ENCODE assay signal across 29 cellular contexts in the genomic region with DNA sequence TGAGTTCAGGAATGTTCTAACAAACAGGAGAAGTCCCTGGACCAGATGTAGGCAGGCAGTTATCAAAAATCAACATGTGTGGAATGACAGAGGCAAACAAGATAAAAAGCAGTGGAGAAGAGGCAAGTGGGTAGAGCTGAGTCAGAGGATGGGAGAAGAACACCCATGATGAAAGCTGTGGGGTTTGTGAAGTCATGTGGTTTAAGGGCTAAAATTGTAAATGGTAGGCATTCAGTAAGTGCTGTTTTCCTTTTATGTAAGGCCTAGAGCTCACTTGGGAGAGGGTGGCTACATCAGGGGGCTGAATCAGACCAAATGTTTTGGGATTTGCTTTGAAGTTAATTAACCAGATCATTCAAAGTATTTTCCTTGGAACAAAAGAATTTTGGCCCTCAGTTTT.
A peak's percentile ranks its signal among the peaks of the same experiment; 100 is the strongest.
DNase-seq lines count a peak whose midpoint lies in the region; ATAC-seq, FAIRE-seq and TF ChIP-seq lines count a peak whose summit lies in the region.
"Had no signal": no experiment of that assay in that cellular context is flagged by ENCODE, and none has a peak within 500 bp of the region (broad histone marks: within the 10 kb centered on the region; RNA-seq: fewer than 3 reads in every experiment).

No MANE protein-coding gene starts in this region.

- H3K9me3 ChIP-seq in mucosa of descending colon, result no peaks in the 10 kb centered on the region

- in situ Hi-C loops in SK-MEL-5 (cut with HindIII; ENCODE audit: low pct_unique_long_range_greater_than_20kb, low sequenced_read_pairs), result no loop called here

- no peaks in the 10 kb centered on the region for H3K4me1 ChIP-seq in mucosa of descending colon (ENCODE audit: low read depth)
- H3K4me1 ChIP-seq: upper lobe of left lung had no signal

- no peak for TF ChIP-seq CTCF in nephron (IDR thresholded peaks at IDR 0.05; ENCODE audit: unreplicated experiment in 3 of 3)
- TF ChIP-seq CTCF in mucosa of descending colon (IDR thresholded peaks at IDR 0.05), result no peak

- H3K27me3 Mint-ChIP-seq in nephron (ENCODE audit: low read depth), result no peaks in the 10 kb centered on the region
- H3K27me3 Mint-ChIP-seq: activated CD4-positive, alpha-beta memory T cell treated with anti-CD3 and anti-CD28 coated beads, Interleukin-2, amount 10 ng/mL, durations not matched to agents 7 days and 5 days; activated naive CD8-positive, alpha-beta T cell; CD8-positive, alpha-beta memory T cell; T-cell had no signal

- no peaks in the 10 kb centered on the region for H3K36me3 Mint-ChIP-seq in nephron (ENCODE audit: low read depth)
- H3K36me3 Mint-ChIP-seq: activated naive CD8-positive, alpha-beta T cell; brain; CD8-positive, alpha-beta memory T cell; T-cell had no signal

- peak; percentile 45 for FAIRE-seq in endometrium (lab: Jason Lieb, UNC)
- FAIRE-seq: GM18507, islet of Langerhans had no signal

- DNase-seq in COLO829 (ENCODE audit: low spot score) (peak; percentile 12), SK-MEL-5 (ENCODE audit: low read depth, low spot score) (peak; percentile 47), H4 (ENCODE audit: low spot score) (no peak), RKO (ENCODE audit: low spot score) (no peak), mucosa of descending colon (no peak)
- DNase-seq: activated CD4-positive, alpha-beta memory T cell treated with anti-CD3 and anti-CD28 coated beads, Interleukin-2, amount 10 ng/mL, durations not matched to agents 7 days and 5 days; CD8-positive, alpha-beta memory T cell; effector CD8-positive, alpha-beta T cell; GDM1; GOT3; IMR-90; NCI-H1092 treated with DMSO at 0.1 percent for 48 hours; NCI-H187 treated with DMSO at 0.1 percent for 48 hours; NCI-H2227 treated with DMSO at 0.1 percent for 48 hours; NCI-H774; nucleus accumbens; Right ventricle myocardium superior; stimulated activated CD4-positive, alpha-beta T cell treated with anti-CD3 and anti-CD28 coated beads, Interleukin-1b, Interleukin-23, amount 100 ng/mL, for 48 hours; T-cell; upper lobe of left lung had no signal

- H3K27ac Mint-ChIP-seq in nephron, result peak overlapping the region in 2 of 3 experiments; percentile 3 to 47
- H3K27ac Mint-ChIP-seq: activated CD4-positive, alpha-beta memory T cell treated with anti-CD3 and anti-CD28 coated beads, Interleukin-2, amount 10 ng/mL, durations not matched to agents 7 days and 5 days; activated naive CD8-positive, alpha-beta T cell; CD8-positive, alpha-beta memory T cell; T-cell had no signal

- H3K4me1 Mint-ChIP-seq in nephron, result no peaks in the 10 kb centered on the region
- H3K4me1 Mint-ChIP-seq: activated CD4-positive, alpha-beta memory T cell treated with anti-CD3 and anti-CD28 coated beads, Interleukin-2, amount 10 ng/mL, durations not matched to agents 7 days and 5 days; CD8-positive, alpha-beta memory T cell; T-cell had no signal

- ATAC-seq in mucosa of descending colon (no peak), GM18858 (IDR thresholded peaks at IDR 0.05; ENCODE audit: unreplicated experiment) (no peak)
- ATAC-seq: activated CD4-positive, CD25-positive, alpha-beta regulatory T cell treated with anti-CD3 and anti-CD28 coated beads, Interleukin-2, amount 50 U/mL, for 24 hours; T-cell had no signal

- H3K9me3 Mint-ChIP-seq in nephron, result no peaks in the 10 kb centered on the region

- intact Hi-C loops in mucosa of descending colon (cut with DNase I, micrococcal nuclease), result no loop called here

- no peak overlapping the region for H3K4me3 Mint-ChIP-seq in nephron
- H3K4me3 Mint-ChIP-seq: activated CD4-positive, alpha-beta memory T cell treated with anti-CD3 and anti-CD28 coated beads, Interleukin-2, amount 10 ng/mL, durations not matched to agents 7 days and 5 days; activated naive CD8-positive, alpha-beta T cell; brain; CD8-positive, alpha-beta memory T cell; T-cell had no signal

- no peak overlapping the region for H3K4me3 ChIP-seq in mucosa of descending colon
- H3K4me3 ChIP-seq: skin epidermis, upper lobe of left lung had no signal

- no peaks in the 10 kb centered on the region for H3K36me3 ChIP-seq in mucosa of descending colon (ENCODE audit: low read depth)
- H3K36me3 ChIP-seq: upper lobe of left lung had no signal

Comparison
In these comparisons a context has a peak if more than half of its experiments do, and no peak if none do; other contexts are left out.
1. DNase-seq: peak in COLO829 (single experiment) and SK-MEL-5 (single experiment); none in H4 (single experiment), RKO (single experiment) and mucosa of descending colon (0 of 3).